26 cellular contexts compared by ENCODE assay signal in genomic region chr1:25714532-25714931, GRCh38.
"Had no signal": no experiment of that assay in that cellular context is flagged by ENCODE, and none has a peak within 500 bp of the region (broad histone marks: within the 10 kb centered on the region; RNA-seq: fewer than 3 reads in every experiment).

No MANE protein-coding gene starts in this region.

- H3K36me3 Mint-ChIP-seq: activated CD4-positive, alpha-beta memory T cell treated with anti-CD3 and anti-CD28 coated beads for 36 hours; mesothelial cell of epicardium; stimulated activated memory B cell treated with anti-CD40 and anti-IgM and Interleukin-4, amounts not matched to agents 10 μg/mL and 1 μg/mL and 100 μg/mL, for 72 hours had no signal

- H3K27me3 Mint-ChIP-seq: activated CD4-positive, alpha-beta memory T cell treated with anti-CD3 and anti-CD28 coated beads for 36 hours; activated naive CD8-positive, alpha-beta T cell treated with anti-CD3 and anti-CD28 coated beads, Interleukin-2, amount 10 ng/mL, durations not matched to agents 7 days and 5 days; stimulated activated naive CD8-positive, alpha-beta T cell treated with anti-CD3 and anti-CD28 coated beads, Interleukin-15, amount 100 ng/mL, for 72 hours had no signal

- H3K9me3 ChIP-seq: ascending aorta, psoas muscle, sigmoid colon, upper lobe of left lung, vagina had no signal

- H3K36me3 ChIP-seq: ascending aorta, sigmoid colon, upper lobe of left lung, vagina had no signal

- H3K27me3 ChIP-seq: ascending aorta, sigmoid colon, upper lobe of left lung, vagina had no signal

- DNase-seq: activated CD4-positive, alpha-beta memory T cell treated with anti-CD3 and anti-CD28 coated beads for 36 hours; activated CD4-positive, alpha-beta T cell treated with anti-CD3 and anti-CD28 coated beads for 48 hours; activated CD8-positive, alpha-beta memory T cell treated with anti-CD3 and anti-CD28 coated beads, Interleukin-2, amount 50 U/mL, for 4 hours; activated naive CD4-positive, alpha-beta T cell treated with anti-CD3 and anti-CD28 coated beads, Interleukin-2, amount 10 ng/mL, durations not matched to agents 7 days and 5 days; activated naive CD8-positive, alpha-beta T cell treated with anti-CD3 and anti-CD28 coated beads, Interleukin-2, amount 10 ng/mL, durations not matched to agents 7 days and 5 days; activated T-cell treated with anti-CD3 and anti-CD28 coated beads, Interleukin-2, amount 50 U/mL, for 1 hour; caudate nucleus; head of caudate nucleus; hippocampal formation; naive B cell; psoas muscle; stimulated activated CD4-positive, alpha-beta T cell treated with anti-CD3 and anti-CD28 coated beads, Interleukin-1b, Interleukin-23, amount 100 ng/mL, for 48 hours; stimulated activated CD4-positive, alpha-beta T cell treated with anti-CD3 and anti-CD28 coated beads, Interleukin-4, amount 100 ng/mL, for 4 hours; stimulated activated CD8-positive, alpha-beta memory T cell treated with anti-CD3 and anti-CD28 coated beads, Interleukin-4, amount 100 ng/mL, for 48 hours; stimulated activated naive CD8-positive, alpha-beta T cell treated with anti-CD3 and anti-CD28 coated beads, Interleukin-15, amount 100 ng/mL, for 72 hours; substantia nigra; upper lobe of left lung had no signal

- H3K4me3 Mint-ChIP-seq: activated CD4-positive, alpha-beta memory T cell treated with anti-CD3 and anti-CD28 coated beads for 36 hours; activated naive CD4-positive, alpha-beta T cell treated with anti-CD3 and anti-CD28 coated beads, Interleukin-2, amount 10 ng/mL, durations not matched to agents 7 days and 5 days; activated naive CD8-positive, alpha-beta T cell treated with anti-CD3 and anti-CD28 coated beads, Interleukin-2, amount 10 ng/mL, durations not matched to agents 7 days and 5 days; activated T-helper 1 cell treated with anti-CD3 and anti-CD28 coated beads, Interleukin-12 subunit alpha, Interleukin-12 subunit beta, Interleukin-2, Interleukin-4 antibody, amounts not matched to agents 30 ng/mL and 10 ng/mL and 1 ng/mL, durations not matched to agents 14 hours and 24 hours and 36 hours; mesothelial cell of epicardium; naive B cell; stimulated activated memory B cell treated with anti-CD40 and anti-IgM and Interleukin-4, amounts not matched to agents 10 μg/mL and 1 μg/mL and 100 μg/mL, for 72 hours; stimulated activated naive CD8-positive, alpha-beta T cell treated with anti-CD3 and anti-CD28 coated beads, Interleukin-15, amount 100 ng/mL, for 72 hours had no signal

- H3K27ac ChIP-seq: ascending aorta, psoas muscle, sigmoid colon, upper lobe of left lung, VCaP had no signal

- ATAC-seq: activated CD4-positive, CD25-positive, alpha-beta regulatory T cell treated with anti-CD3 and anti-CD28 coated beads, Interleukin-2, amount 50 U/mL, for 24 hours; psoas muscle; stimulated activated memory B cell treated with anti-CD40 and anti-IgM and Interleukin-4, amounts not matched to agents 10 μg/mL and 1 μg/mL and 100 μg/mL, for 72 hours; stimulated activated naive CD8-positive, alpha-beta T cell treated with anti-CD3 and anti-CD28 coated beads, Interleukin-15, amount 100 ng/mL, for 72 hours had no signal

- H3K4me3 ChIP-seq: ascending aorta, psoas muscle, sigmoid colon, smooth muscle cell, upper lobe of left lung, vagina had no signal

- H3K27ac Mint-ChIP-seq: activated CD4-positive, alpha-beta memory T cell treated with anti-CD3 and anti-CD28 coated beads for 36 hours; activated naive CD4-positive, alpha-beta T cell treated with anti-CD3 and anti-CD28 coated beads, Interleukin-2, amount 10 ng/mL, durations not matched to agents 7 days and 5 days; activated naive CD8-positive, alpha-beta T cell treated with anti-CD3 and anti-CD28 coated beads, Interleukin-2, amount 10 ng/mL, durations not matched to agents 7 days and 5 days; activated T-helper 1 cell treated with anti-CD3 and anti-CD28 coated beads, Interleukin-12 subunit alpha, Interleukin-12 subunit beta, Interleukin-2, Interleukin-4 antibody, amounts not matched to agents 30 ng/mL and 10 ng/mL and 1 ng/mL, durations not matched to agents 14 hours and 24 hours and 36 hours; mesothelial cell of epicardium; stimulated activated memory B cell treated with anti-CD40 and anti-IgM and Interleukin-4, amounts not matched to agents 10 μg/mL and 1 μg/mL and 100 μg/mL, for 72 hours had no signal

- H3K4me1 ChIP-seq: ascending aorta had no signal
